In genomic region chr9:68933434-68934318, GRCh38 we compare ENCODE assay signal across 10 cellular contexts.
A peak's percentile ranks its signal among the peaks of the same experiment; 100 is the strongest.
DNase-seq lines count a peak whose midpoint lies in the region; ATAC-seq lines count a peak whose summit lies in the region.
"Had no signal": no experiment of that assay in that cellular context is flagged by ENCODE, and none has a peak within 500 bp of the region (broad histone marks: within the 10 kb centered on the region; RNA-seq: fewer than 3 reads in every experiment).

No MANE protein-coding gene starts in this region.

- peaks cover 62% of the 10 kb centered on the region for H3K36me3 Mint-ChIP-seq in activated T-helper 2 cell treated with anti-CD3 and anti-CD28 coated beads, Interferon-gamma antibody, Interleukin-2, Interleukin-4, amounts not matched to agents 10 μg/mL and 5 μg/mL and 100 μg/mL, durations not matched to agents 14 hours and 24 hours and 36 hours (ENCODE audit: low read depth)

- peak overlapping the region; percentile 72 for H3K27ac Mint-ChIP-seq in activated T-helper 2 cell treated with anti-CD3 and anti-CD28 coated beads, Interferon-gamma antibody, Interleukin-2, Interleukin-4, amounts not matched to agents 10 μg/mL and 5 μg/mL and 100 μg/mL, durations not matched to agents 14 hours and 24 hours and 36 hours

- no peak for DNase-seq in activated T-helper 2 cell treated with anti-CD3 and anti-CD28 coated beads, Interferon-gamma antibody, Interleukin-2, Interleukin-4, amounts not matched to agents 10 μg/mL and 5 μg/mL and 100 μg/mL, durations not matched to agents 14 hours and 24 hours and 36 hours (ENCODE audit: low spot score)
- DNase-seq in NCI-H1694 (lab: John Stamatoyannopoulos, UW) (no peak), LoVo (ENCODE audit: low spot score) (no peak), amygdala (lab: John Stamatoyannopoulos, UW) (no peak), HCEC 1CT (no peak)
- DNase-seq: PC-3, stomach had no signal

- H3K4me1 Mint-ChIP-seq in activated T-helper 2 cell treated with anti-CD3 and anti-CD28 coated beads, Interferon-gamma antibody, Interleukin-2, Interleukin-4, amounts not matched to agents 10 μg/mL and 5 μg/mL and 100 μg/mL, durations not matched to agents 14 hours and 24 hours and 36 hours (ENCODE audit: low read depth) = peaks cover 41% of the 10 kb centered on the region

- peak overlapping the region; percentile 30 for H3K4me3 Mint-ChIP-seq in activated T-helper 2 cell treated with anti-CD3 and anti-CD28 coated beads, Interferon-gamma antibody, Interleukin-2, Interleukin-4, amounts not matched to agents 10 μg/mL and 5 μg/mL and 100 μg/mL, durations not matched to agents 14 hours and 24 hours and 36 hours (ENCODE audit: low read depth)

- intact Hi-C loops in activated T-helper 2 cell treated with anti-CD3 and anti-CD28 coated beads, Interferon-gamma antibody, Interleukin-2, Interleukin-4, amounts not matched to agents 10 μg/mL and 5 μg/mL and 100 μg/mL, durations not matched to agents 14 hours and 24 hours and 36 hours (cut with micrococcal nuclease) = no loop called here

- H3K9me3 Mint-ChIP-seq in activated T-helper 2 cell treated with anti-CD3 and anti-CD28 coated beads, Interferon-gamma antibody, Interleukin-2, Interleukin-4, amounts not matched to agents 10 μg/mL and 5 μg/mL and 100 μg/mL, durations not matched to agents 14 hours and 24 hours and 36 hours = no peaks in the 10 kb centered on the region

- ATAC-seq in GM18519 (IDR thresholded peaks at IDR 0.05; ENCODE audit: low FRiP score, unreplicated experiment) = peak; percentile 94
- peak; percentile 95 for ATAC-seq in GM21526 (IDR thresholded peaks at IDR 0.05; ENCODE audit: low FRiP score, unreplicated experiment)
- peak; percentile 95 for ATAC-seq in HG03095 (IDR thresholded peaks at IDR 0.05; ENCODE audit: unreplicated experiment)
- ATAC-seq: PC-3 had no signal

- peaks cover 1% of the 10 kb centered on the region for H3K27me3 Mint-ChIP-seq in activated T-helper 2 cell treated with anti-CD3 and anti-CD28 coated beads, Interferon-gamma antibody, Interleukin-2, Interleukin-4, amounts not matched to agents 10 μg/mL and 5 μg/mL and 100 μg/mL, durations not matched to agents 14 hours and 24 hours and 36 hours (ENCODE audit: low read depth)
